8 cellular contexts compared by ENCODE assay signal in genomic region chr17:50149425-50150353, GRCh38. TPM values are rescaled to one million over a fixed set of nuclear protein-coding genes. Genes with fewer than 3 reads are reported as not detected.
DNase-seq lines count a peak whose midpoint lies in the region; ATAC-seq, FAIRE-seq and TF ChIP-seq lines count a peak whose summit lies in the region.

No MANE protein-coding gene starts in this region.

- no peak overlapping the region for H2AFZ ChIP-seq in endothelial cell of umbilical vein (ENCODE audit: low read depth, low read length)

- no peaks in the 10 kb centered on the region for H4K20me1 ChIP-seq in endothelial cell of umbilical vein (replicated peaks; ENCODE audit: control insufficient read depth, extremely low read depth, insufficient read depth, low read length)

- H3K27ac ChIP-seq in endothelial cell of umbilical vein (ENCODE audit: insufficient read depth, low read depth, low read length): peak overlapping the region; percentile 17
- H3K27ac ChIP-seq in mucosa of rectum (ENCODE audit: low read depth in 2 of 2, low read length in 2 of 2): peak overlapping the region; percentile 88 to 92
- peak overlapping the region; percentile 91 to 93 for H3K27ac ChIP-seq in tibial artery

- ATAC-seq in GM21717 (IDR thresholded peaks at IDR 0.05; ENCODE audit: unreplicated experiment) (no peak), GM18502 (IDR thresholded peaks at IDR 0.05; ENCODE audit: poor library complexity, unreplicated experiment) (no peak)

- H3K4me3 ChIP-seq in endothelial cell of umbilical vein (replicated peaks in 1 of 3; ENCODE audit: insufficient read depth in 1 of 3, low read depth in 1 of 3, low read length in 3 of 3) (peak overlapping the region; percentile 53 to 85 (median 82)), mucosa of rectum (ENCODE audit: low read length in 2 of 2) (peak overlapping the region; percentile 79 to 81), tibial artery (peak overlapping the region; percentile 74 to 84)

- DNase-seq in GM10266 (ENCODE audit: extremely low spot score) (peak; percentile 71), NCI-H146 (lab: John Stamatoyannopoulos, UW) (peak; percentile 73), endothelial cell of umbilical vein (ENCODE audit: low read depth, low spot score) (peak; percentile 59), tibial artery (peak in 1 of 2 donors; percentile 70)
- DNase-seq in activated CD4-positive, alpha-beta T cell treated with anti-CD3 and anti-CD28 coated beads, Interleukin-2, amount 50 U/mL, for 1 hour: peak; percentile 64

- H3K36me3 ChIP-seq in endothelial cell of umbilical vein (ENCODE audit: control insufficient read depth in 2 of 2, extremely low read depth in 1 of 2, insufficient read depth in 2 of 2, low read length in 2 of 2) (peaks cover 0 to 4% of the 10 kb centered on the region in 2 experiments), mucosa of rectum (ENCODE audit: control insufficient read depth in 2 of 2, insufficient read depth in 2 of 2, low read length in 2 of 2) (peaks cover 7 to 12% of the 10 kb centered on the region in 2 donors), tibial artery (peaks cover 4 to 14% (median 7%) of the 10 kb centered on the region in 3 donors)

- TF ChIP-seq POLR2A in endothelial cell of umbilical vein (IDR thresholded peaks at IDR 0.05; ENCODE audit: low read depth, low read length): no peak

- no peaks in the 10 kb centered on the region for H3K9me1 ChIP-seq in endothelial cell of umbilical vein (replicated peaks; ENCODE audit: control insufficient read depth, extremely low read depth, insufficient read depth, low read length)

- peaks cover 60% of the 10 kb centered on the region for H3K79me2 ChIP-seq in endothelial cell of umbilical vein (ENCODE audit: control insufficient read depth, insufficient read depth, low read length)

- H3K27me3 ChIP-seq in endothelial cell of umbilical vein (ENCODE audit: control insufficient read depth in 2 of 2, insufficient read depth in 2 of 2, low read length in 2 of 2) (no peaks in the 10 kb centered on the region), mucosa of rectum (ENCODE audit: control insufficient read depth in 2 of 2, insufficient read depth in 2 of 2, low read length in 2 of 2) (no peaks in the 10 kb centered on the region), tibial artery (no peaks in the 10 kb centered on the region)

- H3K9me3 ChIP-seq in endothelial cell of umbilical vein (replicated peaks; ENCODE audit: control insufficient read depth, insufficient read depth, low read length) (no peaks in the 10 kb centered on the region), mucosa of rectum (ENCODE audit: control insufficient read depth in 2 of 2, low read length in 2 of 2) (no peaks in the 10 kb centered on the region), tibial artery (no peaks in the 10 kb centered on the region)

- H3K4me2 ChIP-seq in endothelial cell of umbilical vein (ENCODE audit: insufficient read depth, low read length): peak overlapping the region; percentile 54

- intact Hi-C loops in endothelial cell of umbilical vein (cut with micrococcal nuclease) (no loop called here), tibial artery (cut with DNase I; ENCODE audit: low total_unique reads) (no loop called here)

- H3K9ac ChIP-seq in endothelial cell of umbilical vein (replicated peaks; ENCODE audit: extremely low read depth, insufficient read depth, low read length): peak overlapping the region; percentile 76
- peak overlapping the region; percentile 74 to 78 for H3K9ac ChIP-seq in mucosa of rectum (ENCODE audit: low read depth in 1 of 2, low read length in 2 of 2)

- CTCF ChIA-PET in endothelial cell of umbilical vein (lab: Charles Lee): interaction anchor here (1.3 to 4.3 kb wide), 5 partner anchors 10 to 55 kb away, joined by 3 to 27 read pairs (median 15); partner anchors contain the start of gene PDK2

- TF ChIP-seq CTCF in GM10266 (IDR thresholded peaks at IDR 0.05; ENCODE audit: control insufficient read depth, insufficient read depth, low read depth, missing control alignments) (peak; percentile 3), endothelial cell of umbilical vein (IDR thresholded peaks at IDR 0.05; ENCODE audit: extremely low read depth in 1 of 2, insufficient read depth in 1 of 2, low read depth in 1 of 2, low read length in 2 of 2) (no peak), tibial artery (IDR thresholded peaks at IDR 0.05) (peak in 1 of 2 experiments; percentile 16)

- no TSS peak for BruUV-seq in endothelial cell of umbilical vein (replicated peaks; lab: Mats Ljungman, UMichigan)

- POLR2A ChIA-PET in endothelial cell of umbilical vein (lab: Charles Lee): no interaction called here

- dilution Hi-C loops in endothelial cell of umbilical vein (cut with MboI; ENCODE audit: extremely low pct_ligation_motif_present, low sequenced_read_pairs): no loop called here

- H3K4me1 ChIP-seq in endothelial cell of umbilical vein (ENCODE audit: control insufficient read depth, extremely low read depth, insufficient read depth, low read length) (peaks cover 32% of the 10 kb centered on the region), mucosa of rectum (ENCODE audit: control insufficient read depth in 2 of 2, insufficient read depth in 2 of 2, low read length in 2 of 2) (peaks cover 51 to 54% of the 10 kb centered on the region in 2 donors), tibial artery (peaks cover 0 to 81% (median 62%) of the 10 kb centered on the region in 4 donors)

- FAIRE-seq in endothelial cell of umbilical vein (lab: Jason Lieb, UNC): peak; percentile 53

TF ChIP-seq in endothelial cell of umbilical vein, 7 proteins besides CTCF, POLR2A, EP300 and RAD21:
- TF ChIP-seq FOS (IDR thresholded peaks at IDR 0.05; ENCODE audit: borderline replicate concordance, insufficient read depth, low read length) (no peak), POLR2AphosphoS5 (IDR thresholded peaks at IDR 0.05; ENCODE audit: insufficient read depth, low read depth, low read length) (peak; percentile 39)

RNA-seq across cellular contexts. Expression of gene PPP1R9B, which starts 0.8 kb away (rescaled TPM):
- total RNA-seq in endothelial cell of umbilical vein: 58.3 and 60.2 TPM in 2 replicates
- polyA plus RNA-seq in endothelial cell of umbilical vein: 17.7 and 20.1 TPM in 2 replicates
- polyA plus RNA-seq in endothelial cell of umbilical vein (2011; cell fraction: cytosol; rRNA removed): 16.0 and 16.9 TPM in 2 replicates
- polyA plus RNA-seq in endothelial cell of umbilical vein (2011; cell fraction: nucleus; rRNA removed): 34.5 and 47.2 TPM in 2 replicates
- 29.3 and 35.0 TPM in 2 replicates for polyA plus RNA-seq in endothelial cell of umbilical vein (2012)
- polyA minus RNA-seq in endothelial cell of umbilical vein: 19.7 and 28.9 TPM in 2 replicates
- 23.5 TPM for polyA minus RNA-seq in endothelial cell of umbilical vein (2011; cell fraction: cytosol; rRNA and poly(A)+ RNA removed)
- polyA minus RNA-seq in endothelial cell of umbilical vein (2011; cell fraction: nucleus; rRNA and poly(A)+ RNA removed): 7.6 and 14.2 TPM in 2 replicates

RNA-seq across cellular contexts. Expression of gene SGCA, which starts 16.1 kb away (rescaled TPM):
- not detected in 2 replicates for total RNA-seq in endothelial cell of umbilical vein
- not detected in 2 replicates for polyA plus RNA-seq in endothelial cell of umbilical vein
- not detected in 2 replicates for polyA plus RNA-seq in endothelial cell of umbilical vein (2011; cell fraction: cytosol; rRNA removed)
- polyA plus RNA-seq in endothelial cell of umbilical vein (2011; cell fraction: nucleus; rRNA removed): not detected in 2 replicates
- polyA plus RNA-seq in endothelial cell of umbilical vein (2012): not detected in 2 replicates
- not detected in 2 replicates for polyA minus RNA-seq in endothelial cell of umbilical vein
- polyA minus RNA-seq in endothelial cell of umbilical vein (2011; cell fraction: cytosol; rRNA and poly(A)+ RNA removed): not detected
- not detected in 2 replicates for polyA minus RNA-seq in endothelial cell of umbilical vein (2011; cell fraction: nucleus; rRNA and poly(A)+ RNA removed)

RNA-seq across cellular contexts. Expression of gene SAMD14, which starts 19.7 kb away (rescaled TPM):
- 15.6 and 16.1 TPM in 2 replicates for total RNA-seq in endothelial cell of umbilical vein
- 6.8 and 9.6 TPM in 2 replicates for polyA plus RNA-seq in endothelial cell of umbilical vein
- polyA plus RNA-seq in endothelial cell of umbilical vein (2011; cell fraction: cytosol; rRNA removed): 3.5 and 5.3 TPM in 2 replicates
- polyA plus RNA-seq in endothelial cell of umbilical vein (2011; cell fraction: nucleus; rRNA removed): 18.2 and 24.4 TPM in 2 replicates
- 6.7 and 12.8 TPM in 2 replicates for polyA plus RNA-seq in endothelial cell of umbilical vein (2012)
- 5.2 and 7.0 TPM in 2 replicates for polyA minus RNA-seq in endothelial cell of umbilical vein
- polyA minus RNA-seq in endothelial cell of umbilical vein (2011; cell fraction: cytosol; rRNA and poly(A)+ RNA removed): not detected
- polyA minus RNA-seq in endothelial cell of umbilical vein (2011; cell fraction: nucleus; rRNA and poly(A)+ RNA removed): 5.3 and 9.3 TPM in 2 replicates

RNA-seq across cellular contexts. Expression of gene COL1A1, which starts 51.7 kb away (rescaled TPM):
- total RNA-seq in endothelial cell of umbilical vein: 0.07 and 0.23 TPM in 2 replicates
- polyA plus RNA-seq in endothelial cell of umbilical vein: 0.02 and 0.07 TPM in 2 replicates
- 0.09 and 0.27 TPM in 2 replicates for polyA plus RNA-seq in endothelial cell of umbilical vein (2011; cell fraction: cytosol; rRNA removed)
- polyA plus RNA-seq in endothelial cell of umbilical vein (2011; cell fraction: nucleus; rRNA removed): 0.34 and 2.0 TPM in 2 replicates
- polyA plus RNA-seq in endothelial cell of umbilical vein (2012): 0.35 and 2.1 TPM in 2 replicates
- 0.19 and 0.38 TPM in 2 replicates for polyA minus RNA-seq in endothelial cell of umbilical vein
- 18.7 TPM for polyA minus RNA-seq in endothelial cell of umbilical vein (2011; cell fraction: cytosol; rRNA and poly(A)+ RNA removed)
- 0.14 and 1.6 TPM in 2 replicates for polyA minus RNA-seq in endothelial cell of umbilical vein (2011; cell fraction: nucleus; rRNA and poly(A)+ RNA removed)

RNA-seq across cellular contexts. Expression of gene PDK2, which starts 54.5 kb away (rescaled TPM):
- total RNA-seq in endothelial cell of umbilical vein: 17.4 and 21.3 TPM in 2 replicates
- 114 and 142 TPM in 2 replicates for polyA plus RNA-seq in endothelial cell of umbilical vein
- polyA plus RNA-seq in endothelial cell of umbilical vein (2011; cell fraction: cytosol; rRNA removed): 55.0 and 58.8 TPM in 2 replicates
- polyA plus RNA-seq in endothelial cell of umbilical vein (2011; cell fraction: nucleus; rRNA removed): 35.9 and 46.0 TPM in 2 replicates
- polyA plus RNA-seq in endothelial cell of umbilical vein (2012): 18.9 and 24.0 TPM in 2 replicates
- 45.9 and 79.9 TPM in 2 replicates for polyA minus RNA-seq in endothelial cell of umbilical vein
- 43.0 TPM for polyA minus RNA-seq in endothelial cell of umbilical vein (2011; cell fraction: cytosol; rRNA and poly(A)+ RNA removed)
- 26.8 and 33.9 TPM in 2 replicates for polyA minus RNA-seq in endothelial cell of umbilical vein (2011; cell fraction: nucleus; rRNA and poly(A)+ RNA removed)

Comparison
In these comparisons a context has a peak if more than half of its experiments do, and no peak if none do; other contexts are left out.
1. H3K27ac ChIP-seq: peak in every context shown above with its lines; median percentile 92 in tibial artery; 90 in mucosa of rectum; 17 in endothelial cell of umbilical vein.